ENCODE assay signal across 8 cellular contexts in genomic region chr4:165301833-165302232, GRCh38. TPM values are rescaled to one million over a fixed set of nuclear protein-coding genes. Genes with fewer than 3 reads are reported as not detected.
A peak's percentile ranks its signal among the peaks of the same experiment; 100 is the strongest.
DNase-seq lines count a peak whose midpoint lies in the region; ATAC-seq and TF ChIP-seq lines count a peak whose summit lies in the region.

No MANE protein-coding gene starts in this region.

- no peaks in the 10 kb centered on the region for H3K27me3 Mint-ChIP-seq in brain
- no peaks in the 10 kb centered on the region for H3K27me3 Mint-ChIP-seq in progenitor cell of endocrine pancreas

- H3K27ac ChIP-seq in vagina = no peak overlapping the region

- H3K36me3 ChIP-seq in vagina = peaks cover 0 to 12% of the 10 kb centered on the region in 2 donors

- no peak for TF ChIP-seq POLR2A in vagina (IDR thresholded peaks at IDR 0.05)

- peak; percentile 86 for ATAC-seq in GM19463 (IDR thresholded peaks at IDR 0.05; ENCODE audit: unreplicated experiment)
- peak; percentile 82 for ATAC-seq in HG03558 (IDR thresholded peaks at IDR 0.05; ENCODE audit: extremely low read depth, unreplicated experiment)

- H3K9me3 Mint-ChIP-seq in brain (no peaks in the 10 kb centered on the region), progenitor cell of endocrine pancreas (ENCODE audit: low read depth) (no peaks in the 10 kb centered on the region)

- H3K27ac Mint-ChIP-seq in brain = peak overlapping the region in 2 of 5 experiments; percentile 6 to 29
- H3K27ac Mint-ChIP-seq in progenitor cell of endocrine pancreas = peak overlapping the region; percentile 74

- H3K36me3 Mint-ChIP-seq in brain (peaks cover 27% of the 10 kb centered on the region), progenitor cell of endocrine pancreas (ENCODE audit: insufficient read depth) (peaks cover 10% of the 10 kb centered on the region)

- no peaks in the 10 kb centered on the region for H3K9me3 ChIP-seq in vagina

- TF ChIP-seq CTCF in brain (conservative IDR thresholded peaks at IDR 0.05) (no peak), progenitor cell of endocrine pancreas (IDR thresholded peaks at IDR 0.05; ENCODE audit: unreplicated experiment) (no peak), vagina (IDR thresholded peaks at IDR 0.05) (no peak)

- in situ Hi-C loops in G401 (cut with HindIII; ENCODE audit: low sequenced_read_pairs) = no loop called here

- DNase-seq in G401 (ENCODE audit: low spot score) (peak; percentile 11), progenitor cell of endocrine pancreas (ENCODE audit: low spot score, unreplicated experiment) (no peak), vagina (ENCODE audit: extremely low spot score in 2 of 2) (no peak), NOMO-1 treated with DMSO at 0.1 percent for 48 hours (lab: John Stamatoyannopoulos, UW; ENCODE audit: unreplicated experiment) (no peak), NCI-H1092 treated with DMSO at 0.1 percent for 48 hours (lab: John Stamatoyannopoulos, UW) (no peak)

- H3K4me1 Mint-ChIP-seq in brain (peaks cover 6% of the 10 kb centered on the region), progenitor cell of endocrine pancreas (ENCODE audit: low read depth) (peaks cover 12% of the 10 kb centered on the region)

- intact Hi-C loops in vagina (cut with DNase I) = no loop called here

- H3K4me3 Mint-ChIP-seq in brain = peak overlapping the region in 4 of 5 experiments; percentile 25 to 73 (median 45)
- H3K4me3 Mint-ChIP-seq in progenitor cell of endocrine pancreas (ENCODE audit: low read depth) = no peak overlapping the region

- no peak overlapping the region for H3K4me3 ChIP-seq in vagina

- no peaks in the 10 kb centered on the region for H3K4me1 ChIP-seq in vagina

- no peaks in the 10 kb centered on the region for H3K27me3 ChIP-seq in vagina

RNA-seq across cellular contexts. Expression of gene MSMO1, which starts 25.6 kb away (rescaled TPM):
- 52.2 and 66.8 TPM in 2 replicates for total RNA-seq in G401 (2014; rRNA removed; shearing (Covaris generic))
- 32.6 TPM for polyA plus RNA-seq in brain (ENCODE audit: insufficient read depth, low read depth, low replicate concordance)
- total RNA-seq in progenitor cell of endocrine pancreas (87.1 and 89.4 TPM in 2 replicates), vagina (43.5 TPM)
